Comparison of ENCODE assay signal across 8 cellular contexts in the genomic region with DNA sequence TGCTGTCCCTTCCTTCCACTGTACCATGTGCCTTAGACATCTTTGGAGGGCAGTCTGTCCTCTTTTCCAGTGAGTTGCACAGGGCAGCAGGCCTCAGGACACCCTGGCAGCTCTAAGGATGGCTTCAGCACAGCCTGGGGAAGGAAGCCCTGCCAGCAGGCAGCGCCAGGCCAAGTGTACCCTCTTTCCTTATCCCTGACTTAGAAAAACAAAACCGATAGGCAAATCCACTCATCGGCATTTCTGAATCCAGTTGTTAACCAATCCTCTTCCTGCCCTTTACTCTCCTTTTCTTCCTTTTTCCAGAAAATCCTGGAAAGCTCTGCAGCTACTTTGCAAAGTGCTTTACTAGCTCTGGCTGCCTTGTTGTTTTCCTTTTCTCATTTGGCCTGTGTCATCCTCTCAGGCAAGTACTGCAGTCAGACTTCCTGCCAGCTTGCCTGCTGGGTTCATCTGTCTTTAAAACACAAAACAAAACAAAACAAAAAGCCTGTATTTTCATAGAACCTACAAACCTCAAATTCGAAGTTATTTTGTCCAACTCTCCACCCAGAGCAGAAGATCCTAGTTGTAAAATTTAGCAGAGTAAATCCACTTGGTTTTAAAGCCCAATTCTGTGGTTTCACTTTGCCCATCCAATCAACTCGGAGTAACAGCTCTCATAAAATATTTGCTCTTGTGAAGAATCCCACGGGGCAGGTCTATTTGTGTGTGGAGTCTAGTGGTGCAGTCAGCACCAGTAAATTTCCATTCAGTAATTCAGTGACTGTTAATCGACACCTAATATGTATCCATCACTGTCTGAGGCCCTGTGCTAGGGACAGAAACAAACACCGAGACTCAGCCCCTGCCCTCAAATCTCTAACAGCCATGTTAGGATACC. TPM values are rescaled to one million over a fixed set of nuclear protein-coding genes. Genes with fewer than 3 reads are reported as not detected.
DNase-seq lines count a peak whose midpoint lies in the region; ATAC-seq, FAIRE-seq and TF ChIP-seq lines count a peak whose summit lies in the region.

No MANE protein-coding gene starts in this region.

- no peak for TF ChIP-seq CTCF in cardiac fibroblast (IDR thresholded peaks at IDR 0.05; ENCODE audit: low read depth, low read length)

- DNase-seq in EL (peak; percentile 56), KG1 (lab: John Stamatoyannopoulos, UW) (peak; percentile 74), RPMI7951 (ENCODE audit: low read depth) (peak; percentile 63), cardiac fibroblast (ENCODE audit: low read depth in 2 of 2) (peak; percentile 75), kidney glomerular epithelial cell (lab: John Stamatoyannopoulos, UW) (peak; percentile 60), HTR-8/SVneo (ENCODE audit: insufficient read length, low spot score) (no peak)
- no peak for DNase-seq in stimulated activated naive CD8-positive, alpha-beta T cell treated with anti-CD3 and anti-CD28 coated beads, Interleukin-15, Interleukin-2, amounts not matched to agents 100 U/mL and 50 U/mL, for 24 hours

- FAIRE-seq in HTR-8/SVneo (lab: Jason Lieb, UNC), result no peak

- H3K4me3 ChIP-seq in cardiac fibroblast (replicated peaks in 1 of 2; ENCODE audit: low read depth in 2 of 2, low read length in 2 of 2), result peak overlapping the region; percentile 12 to 16

- peak; percentile 44 for ATAC-seq in GM21447 (IDR thresholded peaks at IDR 0.05; ENCODE audit: unreplicated experiment)
- peak; percentile 45 for ATAC-seq in stimulated activated naive CD8-positive, alpha-beta T cell treated with anti-CD3 and anti-CD28 coated beads, Interleukin-15, Interleukin-2, amounts not matched to agents 100 U/mL and 50 U/mL, for 24 hours

RNA-seq across cellular contexts. Expression of a gene that starts 45.2 kb away (rescaled TPM):
- total RNA-seq in RPMI7951 (2014; rRNA removed; shearing (Covaris generic)), result 46.0 and 46.7 TPM in 2 replicates

RNA-seq across cellular contexts. Expression of a gene that starts 58.3 kb away (rescaled TPM):
- total RNA-seq in RPMI7951 (2014; rRNA removed; shearing (Covaris generic)), result 15.3 and 26.5 TPM in 2 replicates

Comparison
In these comparisons a context has a peak if more than half of its experiments do, and no peak if none do; other contexts are left out.
1. DNase-seq: peak in EL (single experiment), KG1 (single experiment), RPMI7951 (single experiment), cardiac fibroblast (2 of 2) and kidney glomerular epithelial cell (single experiment); none in stimulated activated naive CD8-positive, alpha-beta T cell treated with anti-CD3 and anti-CD28 coated beads, Interleukin-15, Interleukin-2, amounts not matched to agents 100 U/mL and 50 U/mL, for 24 hours (single experiment) and HTR-8/SVneo (single experiment).